In the genomic region with DNA sequence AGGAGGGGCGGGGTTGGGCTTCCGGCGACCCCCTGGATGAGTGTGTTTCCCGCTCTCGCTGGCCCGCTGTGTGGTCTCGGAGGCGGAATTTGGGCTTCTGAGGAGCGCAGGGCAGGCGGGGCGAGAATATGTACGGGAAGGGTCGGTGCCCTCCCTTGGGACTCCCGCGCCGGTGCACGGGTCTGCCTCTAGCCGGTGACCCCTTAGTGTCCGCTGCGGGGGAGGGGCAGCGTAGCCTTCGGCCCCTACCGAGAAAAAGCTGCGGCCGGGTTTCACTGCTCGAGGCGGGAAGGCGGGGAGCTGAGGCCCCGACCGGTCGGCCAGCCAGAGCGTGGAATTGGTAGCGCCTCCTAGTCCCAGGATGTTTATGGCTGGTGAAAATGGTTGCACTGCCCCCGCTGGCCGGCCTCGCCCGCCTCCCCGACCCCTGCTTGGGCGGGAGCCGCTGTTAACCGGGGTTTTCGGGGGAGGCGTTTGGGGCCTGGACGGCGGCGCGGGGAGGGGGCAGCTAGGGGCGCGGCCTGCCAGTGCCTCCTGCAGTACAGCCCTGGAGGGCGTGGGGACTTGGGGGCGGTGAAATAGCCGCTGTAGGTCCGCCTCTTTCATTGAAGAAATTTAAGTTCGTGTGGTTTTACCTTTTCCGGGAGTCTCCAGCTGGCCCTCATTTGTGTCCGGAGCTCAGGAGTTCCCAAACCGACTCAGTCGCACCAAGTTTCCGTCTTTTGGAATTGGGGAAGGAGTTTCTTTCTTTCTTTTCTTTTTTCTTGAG, we compare ENCODE assay signal across 8 cellular contexts. TPM values are rescaled to one million over a fixed set of nuclear protein-coding genes. Genes with fewer than 3 reads are reported as not detected.
DNase-seq lines count a peak whose midpoint lies in the region; ATAC-seq and TF ChIP-seq lines count a peak whose summit lies in the region.

TSS of gene UGP2 (plus strand) at position 643 of the 769 bp plus-strand sequence. CDS start 290 bp downstream, outside the sequence.

- TF ChIP-seq EP300 in neural cell (conservative IDR thresholded peaks at IDR 0.05; ENCODE audit: poor library complexity, severe bottlenecking) = no peak

- H2AFZ ChIP-seq in GM23338 (no peak within 1 kb of the TSS), neural cell (ENCODE audit: low read depth, low read length) (peak within 1 kb of the TSS; percentile 86)

- no peak for TF ChIP-seq RAD21 in neural cell (conservative IDR thresholded peaks at IDR 0.05)

- H3K9me3 ChIP-seq in DOHH2 (ENCODE audit: control insufficient read depth, insufficient read depth, low read length) = no peaks in the 10 kb centered on the region
- H3K9me3 ChIP-seq in RWPE2 (ENCODE audit: severe bottlenecking) = no peaks in the 10 kb centered on the region
- H3K9me3 ChIP-seq in neural cell (ENCODE audit: low read length) = no peaks in the 10 kb centered on the region
- H3K9me3 ChIP-seq in stomach smooth muscle (ENCODE audit: control insufficient read depth in 2 of 2, low read length in 2 of 2) = no peaks in the 10 kb centered on the region

- H3K9me3 Mint-ChIP-seq in GM23338 = peaks cover 3% of the 10 kb centered on the region; the same call in 1 of the 3 replicates
- no peaks in the 10 kb centered on the region for H3K9me3 Mint-ChIP-seq in activated T-helper 2 cell treated with anti-CD3 and anti-CD28 coated beads, Interferon-gamma antibody, Interleukin-2, Interleukin-4, amounts not matched to agents 10 μg/mL and 5 μg/mL and 100 μg/mL, durations not matched to agents 14 hours and 24 hours and 36 hours

- no peaks in the 10 kb centered on the region for H3K9me2 ChIP-seq in DOHH2 (replicated peaks; ENCODE audit: control insufficient read depth, low read length)
- no peaks in the 10 kb centered on the region for H3K9me2 ChIP-seq in GM23338 (ENCODE audit: insufficient read depth)
- no peaks in the 10 kb centered on the region for H3K9me2 ChIP-seq in neural cell (ENCODE audit: insufficient read depth, low read length)

- H3K4me2 ChIP-seq in DOHH2 (ENCODE audit: low read length) = peak within 1 kb of the TSS; percentile 81
- peak within 1 kb of the TSS; percentile 87 for H3K4me2 ChIP-seq in GM23338
- H3K4me2 ChIP-seq in neural cell (ENCODE audit: low read length) = peak within 1 kb of the TSS; percentile 79

- H4K20me1 ChIP-seq in DOHH2 (ENCODE audit: control insufficient read depth, insufficient read depth, low read depth, low read length) (peaks cover 24% of the 10 kb centered on the region; the same call in 1 of the 2 replicates), GM23338 (replicated peaks; ENCODE audit: insufficient read depth) (peaks cover 14% of the 10 kb centered on the region; the same call in 1 of the 2 replicates), neural cell (ENCODE audit: insufficient read depth) (no peaks in the 10 kb centered on the region)

- H3K79me2 ChIP-seq in DOHH2 (ENCODE audit: control insufficient read depth, low read length) (peaks cover 64% of the 10 kb centered on the region), GM23338 (replicated peaks; ENCODE audit: insufficient read depth) (peaks cover 59% of the 10 kb centered on the region), neural cell (replicated peaks; ENCODE audit: insufficient read depth, low read length) (peaks cover 30% of the 10 kb centered on the region)

- H3K27ac ChIP-seq in DOHH2 (ENCODE audit: low read depth, low read length) (peak within 1 kb of the TSS; percentile 93), GM23338 (ENCODE audit: low read depth) (peak within 1 kb of the TSS; percentile 98), RWPE2 (ENCODE audit: poor library complexity, severe bottlenecking) (peak within 1 kb of the TSS; percentile 92), neural cell (ENCODE audit: low read length) (peak within 1 kb of the TSS; percentile 75), stomach smooth muscle (ENCODE audit: low read length) (peak within 1 kb of the TSS; percentile 92)

- H3K9ac ChIP-seq in neural cell (ENCODE audit: low read length) (peak within 1 kb of the TSS; percentile 80), stomach smooth muscle (ENCODE audit: low read length in 2 of 2) (peak within 1 kb of the TSS; percentile 91 to 96)

- peak within 1 kb of the TSS; percentile 100 for H3K4me3 Mint-ChIP-seq in GM23338
- peak within 1 kb of the TSS; percentile 92 for H3K4me3 Mint-ChIP-seq in activated T-helper 2 cell treated with anti-CD3 and anti-CD28 coated beads, Interferon-gamma antibody, Interleukin-2, Interleukin-4, amounts not matched to agents 10 μg/mL and 5 μg/mL and 100 μg/mL, durations not matched to agents 14 hours and 24 hours and 36 hours (ENCODE audit: low read depth)

- intact Hi-C loops in activated T-helper 2 cell treated with anti-CD3 and anti-CD28 coated beads, Interferon-gamma antibody, Interleukin-2, Interleukin-4, amounts not matched to agents 10 μg/mL and 5 μg/mL and 100 μg/mL, durations not matched to agents 14 hours and 24 hours and 36 hours (cut with micrococcal nuclease) = loop anchor here (1.0 to 5.0 kb wide), 7 partner anchors 15 to 1134 kb away; partner anchors contain the start of genes EHBP1, MDH1, PELI1 and WDPCP

- peaks cover 45% of the 10 kb centered on the region for H3K36me3 Mint-ChIP-seq in GM23338 (ENCODE audit: low read depth)
- peaks cover 34% of the 10 kb centered on the region for H3K36me3 Mint-ChIP-seq in activated T-helper 2 cell treated with anti-CD3 and anti-CD28 coated beads, Interferon-gamma antibody, Interleukin-2, Interleukin-4, amounts not matched to agents 10 μg/mL and 5 μg/mL and 100 μg/mL, durations not matched to agents 14 hours and 24 hours and 36 hours (ENCODE audit: low read depth)

- H3K27me3 ChIP-seq in DOHH2 (ENCODE audit: control insufficient read depth, low read length) = no peaks in the 10 kb centered on the region
- no peaks in the 10 kb centered on the region for H3K27me3 ChIP-seq in GM23338 (ENCODE audit: insufficient read depth)
- no peaks in the 10 kb centered on the region for H3K27me3 ChIP-seq in RWPE2 (ENCODE audit: insufficient read depth, poor library complexity, severe bottlenecking)
- no peaks in the 10 kb centered on the region for H3K27me3 ChIP-seq in neural cell (ENCODE audit: insufficient read depth, low read depth, low read length)
- H3K27me3 ChIP-seq in stomach smooth muscle (ENCODE audit: control insufficient read depth in 1 of 2, insufficient read depth in 2 of 2, low read length in 2 of 2) = no peaks in the 10 kb centered on the region

- H3F3A ChIP-seq in DOHH2 (ENCODE audit: control insufficient read depth, insufficient read depth) (peaks cover 14% of the 10 kb centered on the region), GM23338 (replicated peaks; ENCODE audit: low read depth) (peaks cover 7% of the 10 kb centered on the region; the same call in 1 of the 2 replicates), neural cell (ENCODE audit: insufficient read depth, low read length, poor library complexity, severe bottlenecking) (no peaks in the 10 kb centered on the region)

- TF ChIP-seq CTCF in DOHH2 (IDR thresholded peaks at IDR 0.05; ENCODE audit: low read depth, low read length, poor library complexity, severe bottlenecking) (peak; percentile 41), GM23338 (conservative IDR thresholded peaks at IDR 0.05; ENCODE audit: low read depth in 2 of 2) (peak; percentile 29 to 41), RWPE2 (IDR thresholded peaks at IDR 0.05; ENCODE audit: poor library complexity, severe bottlenecking) (peak; percentile 49), fibroblast of pulmonary artery (IDR thresholded peaks at IDR 0.05; ENCODE audit: low read length, missing control alignments) (peak; percentile 23), neural cell (IDR thresholded peaks at IDR 0.05; ENCODE audit: poor library complexity, severe bottlenecking) (peak; percentile 51)

- peak; percentile 73 for ATAC-seq in GM23338
- peak; percentile 76 for ATAC-seq in RWPE2 (ENCODE audit: low read depth)

- H3K4me3 ChIP-seq in DOHH2 (ENCODE audit: low read length) (peak within 1 kb of the TSS; percentile 82), GM23338 (peak within 1 kb of the TSS; percentile 87), RWPE2 (ENCODE audit: severe bottlenecking) (peak within 1 kb of the TSS; percentile 75), fibroblast of pulmonary artery (replicated peaks; ENCODE audit: low read depth, low read length) (peak within 1 kb of the TSS; percentile 96), neural cell (ENCODE audit: low read length) (peak within 1 kb of the TSS; percentile 90), stomach smooth muscle (ENCODE audit: low read length in 2 of 2) (peak within 1 kb of the TSS; percentile 83 to 92)

- peaks cover 50% of the 10 kb centered on the region for H3K36me3 ChIP-seq in DOHH2 (ENCODE audit: control insufficient read depth, low read length)
- no peaks in the 10 kb centered on the region for H3K36me3 ChIP-seq in GM23338 (ENCODE audit: insufficient read depth)
- peaks cover 6% of the 10 kb centered on the region for H3K36me3 ChIP-seq in RWPE2 (ENCODE audit: low read depth)
- H3K36me3 ChIP-seq in neural cell (ENCODE audit: insufficient read depth, low read length) = no peaks in the 10 kb centered on the region
- no peaks in the 10 kb centered on the region for H3K36me3 ChIP-seq in stomach smooth muscle (ENCODE audit: control insufficient read depth in 2 of 2, insufficient read depth in 2 of 2, low read length in 2 of 2)

- H3K4me1 ChIP-seq in DOHH2 (ENCODE audit: control insufficient read depth, low read length) (peaks cover 79% of the 10 kb centered on the region), GM23338 (ENCODE audit: insufficient read depth) (peaks cover 17% of the 10 kb centered on the region), RWPE2 (ENCODE audit: insufficient read depth, poor library complexity, severe bottlenecking) (peaks cover 3% of the 10 kb centered on the region), stomach smooth muscle (ENCODE audit: control insufficient read depth, insufficient read depth, low read length) (peaks cover 5% of the 10 kb centered on the region)

- peak; percentile 96 for DNase-seq in GM23338 (ENCODE audit: low spot score)
- peak; percentile 92 for DNase-seq in LHCN-M2 (ENCODE audit: low read depth)
- DNase-seq in RWPE2 (ENCODE audit: low spot score) = peak; percentile 94
- DNase-seq in activated T-helper 2 cell treated with anti-CD3 and anti-CD28 coated beads, Interferon-gamma antibody, Interleukin-2, Interleukin-4, amounts not matched to agents 10 μg/mL and 5 μg/mL and 100 μg/mL, durations not matched to agents 14 hours and 24 hours and 36 hours (ENCODE audit: low spot score) = peak; percentile 88
- DNase-seq in fibroblast of pulmonary artery (ENCODE audit: low read depth) = peak; percentile 95

- peak within 1 kb of the TSS; percentile 98 for H3K27ac Mint-ChIP-seq in GM23338
- peak within 1 kb of the TSS; percentile 95 for H3K27ac Mint-ChIP-seq in activated T-helper 2 cell treated with anti-CD3 and anti-CD28 coated beads, Interferon-gamma antibody, Interleukin-2, Interleukin-4, amounts not matched to agents 10 μg/mL and 5 μg/mL and 100 μg/mL, durations not matched to agents 14 hours and 24 hours and 36 hours

- peaks cover 8% of the 10 kb centered on the region for H3K27me3 Mint-ChIP-seq in GM23338 (ENCODE audit: insufficient read depth, low read depth, poor library complexity)
- peaks cover 2% of the 10 kb centered on the region for H3K27me3 Mint-ChIP-seq in activated T-helper 2 cell treated with anti-CD3 and anti-CD28 coated beads, Interferon-gamma antibody, Interleukin-2, Interleukin-4, amounts not matched to agents 10 μg/mL and 5 μg/mL and 100 μg/mL, durations not matched to agents 14 hours and 24 hours and 36 hours (ENCODE audit: low read depth)

- H3K4me1 Mint-ChIP-seq in GM23338 = peaks cover 47% of the 10 kb centered on the region
- H3K4me1 Mint-ChIP-seq in activated T-helper 2 cell treated with anti-CD3 and anti-CD28 coated beads, Interferon-gamma antibody, Interleukin-2, Interleukin-4, amounts not matched to agents 10 μg/mL and 5 μg/mL and 100 μg/mL, durations not matched to agents 14 hours and 24 hours and 36 hours (ENCODE audit: low read depth) = peaks cover 48% of the 10 kb centered on the region

RNA-seq across cellular contexts. Expression of gene UGP2, which starts in this region (rescaled TPM):
- total RNA-seq in GM23338 (2014; rRNA removed; shearing (Covaris generic)) = 742 and 744 TPM in 2 replicates
- polyA plus RNA-seq in GM23338 (2016; fragmentation: Nextera tagmentation; extraction: Ambion mirVana) = 906 and 943 TPM in 2 replicates
- total RNA-seq in LHCN-M2 (2014; rRNA removed) = 216 and 261 TPM in 2 replicates
- polyA plus RNA-seq in LHCN-M2 (2012) = 170 TPM
- 90.8 and 91.2 TPM in 2 replicates for total RNA-seq in activated T-helper 2 cell treated with anti-CD3 and anti-CD28 coated beads, Interferon-gamma antibody, Interleukin-2, Interleukin-4, amounts not matched to agents 10 μg/mL and 5 μg/mL and 100 μg/mL, durations not matched to agents 14 hours and 24 hours and 36 hours
- polyA plus RNA-seq in neural cell = 51.7 and 55.6 TPM in 2 replicates
- 55.5 and 57.9 TPM in 2 replicates for polyA minus RNA-seq in neural cell

Comparison
In these comparisons a context has a peak if more than half of its experiments do, and no peak if none do; other contexts are left out.
1. Peak in every context shown above with its lines: DNase-seq, ATAC-seq, H3K4me3 ChIP-seq and H3K27ac ChIP-seq.
2. RNA of gene UGP2 (polyA plus RNA-seq): 906 to 943 TPM in GM23338; 51.7 to 55.6 TPM in neural cell; every median in the first group is over 10 times any median in the second.